In genomic region chr2:120568975-120569268, GRCh38 we compare ENCODE assay signal across 20 cellular contexts.
DNase-seq lines count a peak whose midpoint lies in the region; TF ChIP-seq lines count a peak whose summit lies in the region.
"Had no signal": no experiment of that assay in that cellular context is flagged by ENCODE, and none has a peak within 500 bp of the region (broad histone marks: within the 10 kb centered on the region; RNA-seq: fewer than 3 reads in every experiment).

No MANE protein-coding gene starts in this region.

- no peaks in the 10 kb centered on the region for H3K9me3 Mint-ChIP-seq in mesothelial cell of epicardium
- H3K9me3 Mint-ChIP-seq: GM23338 had no signal

- H3K4me3 Mint-ChIP-seq in mesothelial cell of epicardium = no peak overlapping the region
- H3K4me3 Mint-ChIP-seq: GM23338 had no signal

- H3K27me3 Mint-ChIP-seq in mesothelial cell of epicardium (ENCODE audit: low read depth) = peaks cover 18% of the 10 kb centered on the region

- H3K36me3 Mint-ChIP-seq in mesothelial cell of epicardium = no peaks in the 10 kb centered on the region

- H3K4me1 Mint-ChIP-seq in mesothelial cell of epicardium = no peaks in the 10 kb centered on the region

- peak; percentile 42 for DNase-seq in A172 (ENCODE audit: low spot score)
- DNase-seq in EH (ENCODE audit: low read depth) = peak; percentile 50
- DNase-seq in NCI-H345 treated with DMSO at 0.1 percent for 48 hours (lab: John Stamatoyannopoulos, UW; ENCODE audit: unreplicated experiment) = peak; percentile 20
- peak; percentile 74 for DNase-seq in choroid plexus epithelial cell (ENCODE audit: low read depth)
- no peak for DNase-seq in stimulated activated CD8-positive, alpha-beta memory T cell treated with anti-CD3 and anti-CD28 coated beads, Interleukin-4, amount 100 ng/mL, for 48 hours
- no peak for DNase-seq in NCI-H446 (lab: John Stamatoyannopoulos, UW)
- DNase-seq in mesothelial cell of epicardium (ENCODE audit: low spot score in 2 of 2, unreplicated experiment in 2 of 2) = no peak
- DNase-seq: 8988T, Caco-2, KG1, NCI-H1105, NCI-H1694 treated with DMSO at 0.1 percent for 48 hours, NCI-H2081 treated with DMSO at 0.1 percent for 48 hours, NCI-H2171 treated with DMSO at 0.1 percent for 48 hours, NCI-H510A, NCI-H748 treated with DMSO at 0.1 percent for 48 hours, SHP77 treated with DMSO at 0.1 percent for 48 hours, SK-N-SH, T-helper 2 cell had no signal

- H3K4me3 ChIP-seq in choroid plexus epithelial cell (ENCODE audit: low read depth, low read length) = no peak overlapping the region
- H3K4me3 ChIP-seq: GM23338 had no signal

- TF ChIP-seq CTCF in choroid plexus epithelial cell (conservative IDR thresholded peaks at IDR 0.05; ENCODE audit: low read depth, low read length) (no peak), mesothelial cell of epicardium (IDR thresholded peaks at IDR 0.05; ENCODE audit: unreplicated experiment) (no peak)

- no peak overlapping the region for H3K27ac Mint-ChIP-seq in mesothelial cell of epicardium
- H3K27ac Mint-ChIP-seq: GM23338 had no signal

Comparison
In these comparisons a context has a peak if more than half of its experiments do, and no peak if none do; other contexts are left out.
1. DNase-seq: peak in A172 (single experiment), EH (single experiment), NCI-H345 treated with DMSO at 0.1 percent for 48 hours (single experiment) and choroid plexus epithelial cell (single experiment); none in stimulated activated CD8-positive, alpha-beta memory T cell treated with anti-CD3 and anti-CD28 coated beads, Interleukin-4, amount 100 ng/mL, for 48 hours (single experiment), NCI-H446 (0 of 2) and mesothelial cell of epicardium (0 of 2).